ENCODE assay signal across 9 cellular contexts in the genomic region with DNA sequence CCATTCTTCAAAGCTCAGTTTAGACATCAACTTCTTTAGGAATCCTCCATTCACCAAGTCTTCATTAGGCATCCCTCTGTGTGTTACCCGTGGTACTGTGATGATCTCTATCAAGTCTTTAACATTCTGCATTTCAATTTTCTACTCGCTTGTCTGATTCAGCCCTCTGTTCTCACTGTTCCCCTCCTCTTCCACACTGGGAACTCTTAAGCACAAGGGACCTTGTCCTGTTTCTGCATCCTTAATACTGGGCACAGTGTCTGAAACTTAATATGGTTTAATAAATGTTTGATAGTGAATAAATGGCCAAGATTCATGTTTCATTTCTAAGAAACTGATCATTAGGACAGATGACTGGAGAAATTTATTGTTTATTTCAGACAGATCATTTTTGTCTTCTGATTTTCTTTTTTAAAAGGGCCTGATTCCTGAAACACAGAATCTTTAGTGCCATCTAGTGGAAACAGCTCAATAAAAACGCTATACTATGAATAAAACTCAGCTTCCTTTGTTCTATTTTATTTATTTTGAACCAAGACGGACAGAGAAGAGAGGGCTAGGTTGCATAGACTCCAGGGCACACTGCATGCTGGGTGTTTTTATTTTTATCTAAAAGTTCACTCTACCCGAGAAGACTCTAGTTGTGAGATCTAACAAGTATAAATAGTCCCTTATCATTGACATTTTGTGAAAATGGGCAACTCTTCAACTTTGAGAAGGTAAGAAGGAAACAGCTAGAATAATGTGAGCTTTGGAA. TPM values are rescaled to one million over a fixed set of nuclear protein-coding genes. Genes with fewer than 3 reads are reported as not detected.
DNase-seq lines count a peak whose midpoint lies in the region; ATAC-seq and TF ChIP-seq lines count a peak whose summit lies in the region.
"Had no signal": no experiment of that assay in that cellular context is flagged by ENCODE, and none has a peak within 500 bp of the region (broad histone marks: within the 10 kb centered on the region; RNA-seq: fewer than 3 reads in every experiment).

No MANE protein-coding gene starts in this region.

- no peaks in the 10 kb centered on the region for H3K4me1 Mint-ChIP-seq in activated T-helper 1 cell treated with anti-CD3 and anti-CD28 coated beads, Interleukin-12 subunit alpha, Interleukin-12 subunit beta, Interleukin-2, Interleukin-4 antibody, amounts not matched to agents 30 ng/mL and 10 ng/mL and 1 ng/mL, durations not matched to agents 14 hours and 24 hours and 36 hours (ENCODE audit: low read depth)

- H3K9me3 ChIP-seq in A673 (ENCODE audit: low read depth, low read length, poor library complexity, severe bottlenecking) = no peaks in the 10 kb centered on the region

- DNase-seq in A673 (ENCODE audit: low spot score) (peak; percentile 61), NCI-H446 treated with DMSO at 0.1 percent for 48 hours (lab: John Stamatoyannopoulos, UW) (peak; percentile 76), dedifferentiated amniotic fluid mesenchymal stem cell (ENCODE audit: extremely low spot score) (peak; percentile 76), medulla oblongata (ENCODE audit: extremely low spot score) (peak; percentile 68)
- no peak for DNase-seq in activated T-helper 1 cell treated with anti-CD3 and anti-CD28 coated beads, Interleukin-12 subunit alpha, Interleukin-12 subunit beta, Interleukin-2, Interleukin-4 antibody, amounts not matched to agents 30 ng/mL and 10 ng/mL and 1 ng/mL, durations not matched to agents 14 hours and 24 hours and 36 hours (ENCODE audit: low spot score)

- no peaks in the 10 kb centered on the region for H3K4me1 ChIP-seq in A673 (ENCODE audit: insufficient read depth, low read length, poor library complexity, severe bottlenecking)

- POLR2A ChIA-PET in A673 (lab: Charles Lee; ENCODE audit: low non-redundant PET) = no interaction called here

- intact Hi-C loops in A673 (cut with micrococcal nuclease; ENCODE audit: unreplicated experiment) = no loop called here
- intact Hi-C loops in activated T-helper 1 cell treated with anti-CD3 and anti-CD28 coated beads, Interleukin-12 subunit alpha, Interleukin-12 subunit beta, Interleukin-2, Interleukin-4 antibody, amounts not matched to agents 30 ng/mL and 10 ng/mL and 1 ng/mL, durations not matched to agents 14 hours and 24 hours and 36 hours (cut with micrococcal nuclease) = loop anchor here (1.0 to 10.0 kb wide), 4 partner anchors 60 to 974 kb away; no protein-coding TSS in a partner anchor

- H3K27ac ChIP-seq in A673 (ENCODE audit: low read depth, low read length, poor library complexity, severe bottlenecking) = no peak overlapping the region

- TF ChIP-seq CTCF in A673 (conservative IDR thresholded peaks at IDR 0.05; ENCODE audit: low read depth, low read length) (peak; percentile 68), GM12872 (IDR thresholded peaks at IDR 0.05; ENCODE audit: insufficient read depth, low read depth, low read length) (peak; percentile 51)

- H3K27ac Mint-ChIP-seq in activated T-helper 1 cell treated with anti-CD3 and anti-CD28 coated beads, Interleukin-12 subunit alpha, Interleukin-12 subunit beta, Interleukin-2, Interleukin-4 antibody, amounts not matched to agents 30 ng/mL and 10 ng/mL and 1 ng/mL, durations not matched to agents 14 hours and 24 hours and 36 hours = no peak overlapping the region
- H3K27ac Mint-ChIP-seq: activated naive CD4-positive, alpha-beta T cell treated with anti-CD3 and anti-CD28 coated beads, Interleukin-2, amount 50 U/mL, for 24 hours had no signal

- H3K4me3 ChIP-seq in A673 (ENCODE audit: low read depth, low read length, poor library complexity, severe bottlenecking) = no peak overlapping the region

- CTCF ChIA-PET in A673 (lab: Charles Lee) = interaction anchor here (0.8 to 2.1 kb wide), 7 partner anchors 13 to 533 kb away, joined by 3 to 18 read pairs (median 3); no protein-coding TSS in a partner anchor

- no peaks in the 10 kb centered on the region for H3K9me3 Mint-ChIP-seq in activated T-helper 1 cell treated with anti-CD3 and anti-CD28 coated beads, Interleukin-12 subunit alpha, Interleukin-12 subunit beta, Interleukin-2, Interleukin-4 antibody, amounts not matched to agents 30 ng/mL and 10 ng/mL and 1 ng/mL, durations not matched to agents 14 hours and 24 hours and 36 hours
- H3K9me3 Mint-ChIP-seq: activated naive CD4-positive, alpha-beta T cell treated with anti-CD3 and anti-CD28 coated beads, Interleukin-2, amount 50 U/mL, for 24 hours had no signal

- no peaks in the 10 kb centered on the region for H3K36me3 ChIP-seq in A673 (ENCODE audit: insufficient read depth, low read length, poor library complexity, severe bottlenecking)

- no peak overlapping the region for H3K4me3 Mint-ChIP-seq in activated T-helper 1 cell treated with anti-CD3 and anti-CD28 coated beads, Interleukin-12 subunit alpha, Interleukin-12 subunit beta, Interleukin-2, Interleukin-4 antibody, amounts not matched to agents 30 ng/mL and 10 ng/mL and 1 ng/mL, durations not matched to agents 14 hours and 24 hours and 36 hours
- H3K4me3 Mint-ChIP-seq: activated naive CD4-positive, alpha-beta T cell treated with anti-CD3 and anti-CD28 coated beads, Interleukin-2, amount 50 U/mL, for 24 hours had no signal

- peaks cover 8% of the 10 kb centered on the region for H3K27me3 ChIP-seq in A673 (replicated peaks; ENCODE audit: insufficient read depth, low read depth, low read length, poor library complexity)

- no peaks in the 10 kb centered on the region for H3K36me3 Mint-ChIP-seq in activated T-helper 1 cell treated with anti-CD3 and anti-CD28 coated beads, Interleukin-12 subunit alpha, Interleukin-12 subunit beta, Interleukin-2, Interleukin-4 antibody, amounts not matched to agents 30 ng/mL and 10 ng/mL and 1 ng/mL, durations not matched to agents 14 hours and 24 hours and 36 hours (ENCODE audit: low read depth)
- H3K36me3 Mint-ChIP-seq: activated naive CD4-positive, alpha-beta T cell treated with anti-CD3 and anti-CD28 coated beads, Interleukin-2, amount 50 U/mL, for 24 hours had no signal

- no TSS peak for BruUV-seq in A673 (replicated peaks; lab: Mats Ljungman, UMichigan)

- peaks cover 17% of the 10 kb centered on the region for H3K27me3 Mint-ChIP-seq in activated T-helper 1 cell treated with anti-CD3 and anti-CD28 coated beads, Interleukin-12 subunit alpha, Interleukin-12 subunit beta, Interleukin-2, Interleukin-4 antibody, amounts not matched to agents 30 ng/mL and 10 ng/mL and 1 ng/mL, durations not matched to agents 14 hours and 24 hours and 36 hours (ENCODE audit: insufficient read depth)

- no peak for ATAC-seq in GM21447 (IDR thresholded peaks at IDR 0.05; ENCODE audit: unreplicated experiment)
- no peak for ATAC-seq in GM21423 (IDR thresholded peaks at IDR 0.05; ENCODE audit: unreplicated experiment)

RNA-seq across cellular contexts. Expression of gene TRIM45, which starts 7.0 kb away (rescaled TPM):
- total RNA-seq in A673 (2021) = 3.2 and 6.7 TPM in 2 replicates
- total RNA-seq in activated T-helper 1 cell treated with anti-CD3 and anti-CD28 coated beads, Interleukin-12 subunit alpha, Interleukin-12 subunit beta, Interleukin-2, Interleukin-4 antibody, amounts not matched to agents 30 ng/mL and 10 ng/mL and 1 ng/mL, durations not matched to agents 14 hours and 24 hours and 36 hours = 1.1 and 1.3 TPM in 2 replicates
